In genomic region chr15:101444015-101444414, GRCh38 we compare ENCODE assay signal across 24 cellular contexts.
"Had no signal": no experiment of that assay in that cellular context is flagged by ENCODE, and none has a peak within 500 bp of the region (broad histone marks: within the 10 kb centered on the region; RNA-seq: fewer than 3 reads in every experiment).

No MANE protein-coding gene starts in this region.

- H3K27me3 ChIP-seq: foreskin keratinocyte, neural progenitor cell, tibial artery had no signal

- H3K27ac ChIP-seq: foreskin keratinocyte, neural progenitor cell, skin epidermis, tibial artery had no signal

- FAIRE-seq: astrocyte had no signal

- H3K4me3 ChIP-seq: coronary artery, lung, neural progenitor cell, skin epidermis, tibial artery had no signal

- H3K4me1 Mint-ChIP-seq: central memory CD8-positive, alpha-beta T cell had no signal

- H3K4me3 Mint-ChIP-seq: activated B cell treated with CpG ODN at 0.5 μM for 24 hours; activated CD4-positive, alpha-beta T cell treated with anti-CD3 and anti-CD28 coated beads for 36 hours; activated naive CD8-positive, alpha-beta T cell; activated T-cell treated with anti-CD3 and anti-CD28 coated beads, Interleukin-2, amount 50 U/mL, for 4 hours; central memory CD8-positive, alpha-beta T cell; naive thymus-derived CD4-positive, alpha-beta T cell; neural progenitor cell; stimulated activated naive CD8-positive, alpha-beta T cell treated with anti-CD3 and anti-CD28 coated beads, Interleukin-15, Interleukin-2, amounts not matched to agents 100 ng/mL and 50 ng/mL, for 24 hours; T-helper 1 cell treated with Interleukin-12 subunit alpha and Interleukin-12 subunit beta and Interleukin-4 antibody, amounts not matched to agents 30 μg/mL and 1 μg/mL, for 36 hours had no signal

- H3K9me3 Mint-ChIP-seq: activated T-cell treated with anti-CD3 and anti-CD28 coated beads, Interleukin-2, amount 50 U/mL, for 4 hours; activated T-helper 2 cell treated with anti-CD3 and anti-CD28 coated beads, Interferon-gamma antibody, Interleukin-2, Interleukin-4, amounts not matched to agents 10 μg/mL and 5 μg/mL and 100 μg/mL, durations not matched to agents 14 hours and 24 hours and 36 hours; central memory CD8-positive, alpha-beta T cell; stimulated activated naive CD8-positive, alpha-beta T cell treated with anti-CD3 and anti-CD28 coated beads, Interleukin-15, Interleukin-2, amounts not matched to agents 100 ng/mL and 50 ng/mL, for 24 hours; T-helper 1 cell treated with Interleukin-12 subunit alpha and Interleukin-12 subunit beta and Interleukin-4 antibody, amounts not matched to agents 30 μg/mL and 1 μg/mL, for 36 hours had no signal

- H3K27ac Mint-ChIP-seq: activated B cell treated with CpG ODN at 0.5 μM for 24 hours; activated CD4-positive, alpha-beta T cell treated with anti-CD3 and anti-CD28 coated beads for 36 hours; activated naive CD8-positive, alpha-beta T cell; activated T-helper 2 cell treated with anti-CD3 and anti-CD28 coated beads, Interferon-gamma antibody, Interleukin-2, Interleukin-4, amounts not matched to agents 10 μg/mL and 5 μg/mL and 100 μg/mL, durations not matched to agents 14 hours and 24 hours and 36 hours; naive thymus-derived CD4-positive, alpha-beta T cell; neural progenitor cell; stimulated activated naive CD8-positive, alpha-beta T cell treated with anti-CD3 and anti-CD28 coated beads, Interleukin-15, Interleukin-2, amounts not matched to agents 100 ng/mL and 50 ng/mL, for 24 hours; T-helper 1 cell treated with Interleukin-12 subunit alpha and Interleukin-12 subunit beta and Interleukin-4 antibody, amounts not matched to agents 30 μg/mL and 1 μg/mL, for 36 hours had no signal

- ATAC-seq: activated CD4-positive, alpha-beta T cell treated with anti-CD3 and anti-CD28 coated beads for 36 hours; activated T-cell treated with anti-CD3 and anti-CD28 coated beads, Interleukin-2, amount 50 U/mL, for 4 hours; foreskin keratinocyte; naive thymus-derived CD4-positive, alpha-beta T cell had no signal

- H3K9ac ChIP-seq: neural progenitor cell had no signal

- H2AFZ ChIP-seq: neural progenitor cell had no signal

- H3K9me3 ChIP-seq: tibial artery had no signal

- H3K36me3 Mint-ChIP-seq: activated naive CD8-positive, alpha-beta T cell had no signal

- DNase-seq: activated B cell treated with CpG ODN at 0.5 μM for 24 hours; activated CD4-positive, alpha-beta T cell treated with anti-CD3 and anti-CD28 coated beads for 36 hours; activated CD4-positive, alpha-beta T cell treated with anti-CD3 and anti-CD28 coated beads, Interleukin-2, amount 50 U/mL, for 4 hours; activated CD8-positive, alpha-beta memory T cell treated with anti-CD3 and anti-CD28 coated beads, Interleukin-2, amount 50 U/mL, for 48 hours; activated naive CD4-positive, alpha-beta T cell; activated T-cell treated with anti-CD3 and anti-CD28 coated beads, Interleukin-2, amount 50 U/mL, for 4 hours; erythroblast; foreskin keratinocyte; glutamatergic neuron; hypothalamus; naive thymus-derived CD4-positive, alpha-beta T cell; retina; stimulated activated CD4-positive, alpha-beta T cell treated with anti-CD3 and anti-CD28 coated beads, Interleukin-1b, Interleukin-23, amount 100 ng/mL, for 48 hours; tibial artery had no signal

- H3K4me2 ChIP-seq: neural progenitor cell had no signal

- H3K36me3 ChIP-seq: neural progenitor cell, tibial artery had no signal
